ENCODE assay signal across 16 cellular contexts in the genomic region with DNA sequence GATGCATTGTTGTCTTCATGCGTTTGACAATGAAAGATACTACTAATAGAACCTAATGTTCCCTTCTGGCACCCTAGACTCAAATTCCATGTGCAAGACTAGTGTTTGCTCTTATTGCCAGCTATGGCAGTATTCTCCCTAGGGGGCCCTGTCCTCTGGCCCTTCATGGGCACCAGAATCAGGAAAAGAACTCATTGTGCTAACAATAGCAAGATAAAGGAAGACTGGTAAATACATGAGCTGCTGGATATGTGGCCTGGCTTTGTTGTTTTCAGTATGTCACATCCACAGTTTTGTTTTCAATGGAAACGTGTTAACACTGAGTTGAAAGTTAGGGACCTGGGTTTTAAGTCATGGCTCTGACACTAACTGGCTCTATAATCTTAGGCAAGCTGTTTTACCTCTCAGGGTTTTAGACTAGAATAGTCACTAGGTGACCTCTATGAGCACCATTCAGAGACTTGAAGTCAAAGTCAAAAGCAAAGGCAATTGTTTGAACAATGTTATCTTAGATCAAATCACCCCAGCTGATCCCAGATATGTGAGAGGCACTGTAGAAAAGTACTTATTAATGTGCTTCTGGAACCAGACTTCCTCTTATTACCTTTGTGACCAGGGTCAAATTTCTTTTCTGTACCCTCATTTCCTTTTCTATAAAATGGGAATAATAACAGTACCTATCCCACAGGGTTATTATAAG.
DNase-seq lines count a peak whose midpoint lies in the region; ATAC-seq, FAIRE-seq and TF ChIP-seq lines count a peak whose summit lies in the region.
"Had no signal": no experiment of that assay in that cellular context is flagged by ENCODE, and none has a peak within 500 bp of the region (broad histone marks: within the 10 kb centered on the region; RNA-seq: fewer than 3 reads in every experiment).

No MANE protein-coding gene starts in this region.

- H4K20me1 ChIP-seq in endothelial cell of umbilical vein (replicated peaks; ENCODE audit: control insufficient read depth, extremely low read depth, insufficient read depth, low read length) (no peaks in the 10 kb centered on the region), osteoblast (ENCODE audit: insufficient read depth, low read length) (no peaks in the 10 kb centered on the region)
- H4K20me1 ChIP-seq: BLaER1 had no signal

- CTCF ChIA-PET in endothelial cell of umbilical vein (lab: Charles Lee), result no interaction called here

- H3K4me2 ChIP-seq in endothelial cell of umbilical vein (ENCODE audit: insufficient read depth, low read length) (peak overlapping the region; percentile 39), osteoblast (ENCODE audit: insufficient read depth, low read length) (no peak overlapping the region)
- H3K4me2 ChIP-seq: BLaER1, GM23338 had no signal

- H2AFZ ChIP-seq in endothelial cell of umbilical vein (ENCODE audit: low read depth, low read length) (peak overlapping the region; percentile 39), osteoblast (ENCODE audit: low read length) (no peak overlapping the region)
- H2AFZ ChIP-seq: GM23338 had no signal

- ATAC-seq in HG03342 (IDR thresholded peaks at IDR 0.05; ENCODE audit: unreplicated experiment) (no peak), GM18498 (IDR thresholded peaks at IDR 0.05; ENCODE audit: unreplicated experiment) (no peak)
- ATAC-seq: GM23338 had no signal

- TF ChIP-seq POLR2A in endothelial cell of umbilical vein (IDR thresholded peaks at IDR 0.05; ENCODE audit: low read depth, low read length), result no peak

- no peaks in the 10 kb centered on the region for H3K9me1 ChIP-seq in endothelial cell of umbilical vein (replicated peaks; ENCODE audit: control insufficient read depth, extremely low read depth, insufficient read depth, low read length)

- H3K9me3 ChIP-seq in adipocyte (ENCODE audit: control insufficient read depth, low read length) (no peaks in the 10 kb centered on the region), endothelial cell of umbilical vein (replicated peaks; ENCODE audit: control insufficient read depth, insufficient read depth, low read length) (no peaks in the 10 kb centered on the region), osteoblast (ENCODE audit: low read depth, low read length) (no peaks in the 10 kb centered on the region)

- H3K27me3 ChIP-seq in adipocyte (replicated peaks; ENCODE audit: control insufficient read depth, insufficient read depth, low read length) (peaks cover 3% of the 10 kb centered on the region), endothelial cell of umbilical vein (ENCODE audit: control insufficient read depth in 2 of 2, insufficient read depth in 2 of 2, low read length in 2 of 2) (no peaks in the 10 kb centered on the region), osteoblast (ENCODE audit: insufficient read depth, low read length) (no peaks in the 10 kb centered on the region)

- DNase-seq in adipocyte (ENCODE audit: low read depth) (no peak), endothelial cell of umbilical vein (ENCODE audit: low read depth, low spot score) (peak; percentile 49), osteoblast (ENCODE audit: insufficient read length, low spot score, missing footprints) (peak; percentile 32), EL (no peak)
- DNase-seq in NK-92 treated with Interleukin-12 subunit alpha and Interleukin-12 subunit beta, amount 100 ng/mL, for 24 hours (lab: John Stamatoyannopoulos, UW), result no peak
- DNase-seq: 8988T; AML-193; CD4-positive, CD25-positive, alpha-beta regulatory T cell; DMS53; H7 had no signal

- H3K4me3 ChIP-seq in adipocyte (ENCODE audit: low read length) (no peak overlapping the region), endothelial cell of umbilical vein (replicated peaks in 1 of 3; ENCODE audit: insufficient read depth in 1 of 3, low read depth in 1 of 3, low read length in 3 of 3) (no peak overlapping the region), osteoblast (ENCODE audit: insufficient read depth, low read length) (no peak overlapping the region)
- H3K4me3 ChIP-seq: BLaER1, GM23338 had no signal

- H3K9ac ChIP-seq in adipocyte (ENCODE audit: low read length) (peak overlapping the region; percentile 10), endothelial cell of umbilical vein (replicated peaks; ENCODE audit: extremely low read depth, insufficient read depth, low read length) (peak overlapping the region; percentile 19)
- H3K9ac ChIP-seq: BLaER1 had no signal

- H3K36me3 ChIP-seq in adipocyte (ENCODE audit: control insufficient read depth, insufficient read depth, low read length, severe bottlenecking), result no peaks in the 10 kb centered on the region
- no peaks in the 10 kb centered on the region for H3K36me3 ChIP-seq in endothelial cell of umbilical vein (ENCODE audit: control insufficient read depth in 2 of 2, extremely low read depth in 1 of 2, insufficient read depth in 2 of 2, low read length in 2 of 2)
- H3K36me3 ChIP-seq in osteoblast (ENCODE audit: insufficient read depth, low read length), result no peaks in the 10 kb centered on the region
- H3K36me3 ChIP-seq: BLaER1 had no signal

- intact Hi-C loops in endothelial cell of umbilical vein (cut with micrococcal nuclease), result loop anchor here (2.0 to 5.0 kb wide), 2 partner anchors 58 to 271 kb away; no protein-coding TSS in a partner anchor

- TF ChIP-seq CTCF in C4-2B (conservative IDR thresholded peaks at IDR 0.05) (peak; percentile 1), endothelial cell of umbilical vein (IDR thresholded peaks at IDR 0.05; ENCODE audit: extremely low read depth in 1 of 2, insufficient read depth in 1 of 2, low read depth in 1 of 2, low read length in 2 of 2) (no peak), osteoblast (IDR thresholded peaks at IDR 0.05; ENCODE audit: extremely low read depth, low read depth, low read length) (no peak)

- no peaks in the 10 kb centered on the region for H3K79me2 ChIP-seq in endothelial cell of umbilical vein (ENCODE audit: control insufficient read depth, insufficient read depth, low read length)
- H3K79me2 ChIP-seq in osteoblast (ENCODE audit: insufficient read depth, low read length), result no peaks in the 10 kb centered on the region

- no TSS peak for BruUV-seq in endothelial cell of umbilical vein (replicated peaks; lab: Mats Ljungman, UMichigan)

- dilution Hi-C loops in endothelial cell of umbilical vein (cut with MboI; ENCODE audit: extremely low pct_ligation_motif_present, low sequenced_read_pairs), result no loop called here

- H3K27ac ChIP-seq in C4-2B, result no peak overlapping the region; the same call in 1 of the 2 replicates
- peak overlapping the region; percentile 81 for H3K27ac ChIP-seq in endothelial cell of umbilical vein (ENCODE audit: insufficient read depth, low read depth, low read length)
- no peak overlapping the region for H3K27ac ChIP-seq in osteoblast (ENCODE audit: low read depth, low read length)
- H3K27ac ChIP-seq: BLaER1 had no signal

- POLR2A ChIA-PET in endothelial cell of umbilical vein (lab: Charles Lee), result no interaction called here

- peak; percentile 87 for FAIRE-seq in endothelial cell of umbilical vein (lab: Jason Lieb, UNC)
- FAIRE-seq: GM18507 had no signal

- peaks cover 37% of the 10 kb centered on the region for H3K4me1 ChIP-seq in adipocyte (ENCODE audit: control insufficient read depth, insufficient read depth, low read length)
- peaks cover 43% of the 10 kb centered on the region for H3K4me1 ChIP-seq in endothelial cell of umbilical vein (ENCODE audit: control insufficient read depth, extremely low read depth, insufficient read depth, low read length)
- H3K4me1 ChIP-seq in osteoblast (ENCODE audit: insufficient read depth, low read length), result peaks cover 10% of the 10 kb centered on the region
- H3K4me1 ChIP-seq: BLaER1 had no signal

TF ChIP-seq in endothelial cell of umbilical vein, 7 proteins besides CTCF, POLR2A, EP300 and RAD21:
- TF ChIP-seq, protein P1, sequence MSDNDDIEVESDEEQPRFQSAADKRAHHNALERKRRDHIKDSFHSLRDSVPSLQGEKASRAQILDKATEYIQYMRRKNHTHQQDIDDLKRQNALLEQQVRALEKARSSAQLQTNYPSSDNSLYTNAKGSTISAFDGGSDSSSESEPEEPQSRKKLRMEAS (IDR thresholded peaks at IDR 0.05; ENCODE audit: insufficient read depth, insufficient read length), result no peak
- TF ChIP-seq EZH2 (IDR thresholded peaks at IDR 0.05; ENCODE audit: borderline replicate concordance, low read depth, low read length, severe bottlenecking) (no peak), JUN (IDR thresholded peaks at IDR 0.05; ENCODE audit: borderline replicate concordance, insufficient read depth, insufficient read length, low read depth) (peak; percentile 7), GATA2 (IDR thresholded peaks at IDR 0.05; ENCODE audit: insufficient read depth, insufficient read length, low read depth, low read length) (peak; percentile 78), FOS (IDR thresholded peaks at IDR 0.05; ENCODE audit: borderline replicate concordance, insufficient read depth, low read length) (no peak), MYC (IDR thresholded peaks at IDR 0.05; ENCODE audit: low read depth, low read length) (no peak)

Comparison
In these comparisons a context has a peak if more than half of its experiments do, and no peak if none do; other contexts are left out.
1. DNase-seq: peak in endothelial cell of umbilical vein (single experiment) and osteoblast (single experiment); none in adipocyte (single experiment), NK-92 treated with Interleukin-12 subunit alpha and Interleukin-12 subunit beta, amount 100 ng/mL, for 24 hours (single experiment) and EL (single experiment).